ENCODE assay signal across 1 cellular context in the genomic region with DNA sequence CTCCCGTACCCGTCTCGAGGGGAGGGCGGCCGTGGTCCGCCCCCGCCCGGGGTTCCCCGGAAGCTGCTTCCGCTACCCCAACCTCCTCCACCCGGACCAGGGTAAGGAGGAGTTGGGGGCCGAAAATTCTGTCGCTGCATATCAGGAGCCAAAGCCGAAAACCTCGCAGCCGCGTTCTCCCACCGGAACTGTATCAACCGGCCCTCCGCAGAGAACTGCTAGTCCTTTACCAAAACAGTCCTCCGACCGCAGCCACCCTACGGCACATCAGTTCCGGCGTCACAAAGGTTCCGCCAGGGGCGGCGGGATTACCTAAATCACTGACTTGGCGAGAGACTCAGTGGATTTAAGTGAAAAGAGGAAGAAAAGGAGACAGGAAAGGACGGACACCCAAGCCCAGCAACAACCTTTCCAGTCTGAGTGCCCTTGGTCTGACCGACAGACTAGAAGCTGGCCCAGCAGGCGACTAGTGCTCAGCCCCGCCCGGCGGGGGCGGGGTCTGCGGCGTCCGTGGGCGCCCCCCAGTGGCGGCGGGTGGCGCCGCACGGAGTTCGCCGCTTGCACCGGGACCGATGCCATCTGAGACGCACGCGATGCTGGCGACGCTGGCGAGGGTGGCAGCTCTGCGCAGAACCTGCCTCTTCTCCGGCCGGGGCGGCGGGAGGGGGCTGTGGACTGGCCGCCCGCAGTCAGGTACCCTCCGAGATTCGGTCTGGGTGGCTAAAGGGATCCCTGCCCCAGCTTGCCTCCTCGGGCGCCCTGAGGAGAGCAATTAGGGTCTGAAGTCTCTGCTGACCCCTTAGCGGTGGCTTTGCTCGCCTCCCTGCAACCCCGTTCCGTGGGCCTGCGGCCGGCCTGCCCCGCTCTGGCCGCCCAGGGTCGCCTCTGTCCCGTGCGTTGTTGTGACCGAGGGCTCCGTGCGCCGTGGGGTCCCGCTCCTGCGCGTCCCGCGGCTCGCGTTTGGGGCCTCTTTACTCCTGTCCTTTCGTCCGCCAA.
TF ChIP-seq lines count a peak whose summit lies in the region.

A gene (minus strand): TSS at position 195 of the 996 bp plus-strand sequence. CDS start 55 bp downstream, at position 140.
A gene (plus strand): TSS at position 578 of the 996 bp plus-strand sequence.

TF ChIP-seq in K562, 482 proteins besides CTCF, POLR2A, EP300 and RAD21 (continued from another document and continues in another):
- TF ChIP-seq, protein P1, sequence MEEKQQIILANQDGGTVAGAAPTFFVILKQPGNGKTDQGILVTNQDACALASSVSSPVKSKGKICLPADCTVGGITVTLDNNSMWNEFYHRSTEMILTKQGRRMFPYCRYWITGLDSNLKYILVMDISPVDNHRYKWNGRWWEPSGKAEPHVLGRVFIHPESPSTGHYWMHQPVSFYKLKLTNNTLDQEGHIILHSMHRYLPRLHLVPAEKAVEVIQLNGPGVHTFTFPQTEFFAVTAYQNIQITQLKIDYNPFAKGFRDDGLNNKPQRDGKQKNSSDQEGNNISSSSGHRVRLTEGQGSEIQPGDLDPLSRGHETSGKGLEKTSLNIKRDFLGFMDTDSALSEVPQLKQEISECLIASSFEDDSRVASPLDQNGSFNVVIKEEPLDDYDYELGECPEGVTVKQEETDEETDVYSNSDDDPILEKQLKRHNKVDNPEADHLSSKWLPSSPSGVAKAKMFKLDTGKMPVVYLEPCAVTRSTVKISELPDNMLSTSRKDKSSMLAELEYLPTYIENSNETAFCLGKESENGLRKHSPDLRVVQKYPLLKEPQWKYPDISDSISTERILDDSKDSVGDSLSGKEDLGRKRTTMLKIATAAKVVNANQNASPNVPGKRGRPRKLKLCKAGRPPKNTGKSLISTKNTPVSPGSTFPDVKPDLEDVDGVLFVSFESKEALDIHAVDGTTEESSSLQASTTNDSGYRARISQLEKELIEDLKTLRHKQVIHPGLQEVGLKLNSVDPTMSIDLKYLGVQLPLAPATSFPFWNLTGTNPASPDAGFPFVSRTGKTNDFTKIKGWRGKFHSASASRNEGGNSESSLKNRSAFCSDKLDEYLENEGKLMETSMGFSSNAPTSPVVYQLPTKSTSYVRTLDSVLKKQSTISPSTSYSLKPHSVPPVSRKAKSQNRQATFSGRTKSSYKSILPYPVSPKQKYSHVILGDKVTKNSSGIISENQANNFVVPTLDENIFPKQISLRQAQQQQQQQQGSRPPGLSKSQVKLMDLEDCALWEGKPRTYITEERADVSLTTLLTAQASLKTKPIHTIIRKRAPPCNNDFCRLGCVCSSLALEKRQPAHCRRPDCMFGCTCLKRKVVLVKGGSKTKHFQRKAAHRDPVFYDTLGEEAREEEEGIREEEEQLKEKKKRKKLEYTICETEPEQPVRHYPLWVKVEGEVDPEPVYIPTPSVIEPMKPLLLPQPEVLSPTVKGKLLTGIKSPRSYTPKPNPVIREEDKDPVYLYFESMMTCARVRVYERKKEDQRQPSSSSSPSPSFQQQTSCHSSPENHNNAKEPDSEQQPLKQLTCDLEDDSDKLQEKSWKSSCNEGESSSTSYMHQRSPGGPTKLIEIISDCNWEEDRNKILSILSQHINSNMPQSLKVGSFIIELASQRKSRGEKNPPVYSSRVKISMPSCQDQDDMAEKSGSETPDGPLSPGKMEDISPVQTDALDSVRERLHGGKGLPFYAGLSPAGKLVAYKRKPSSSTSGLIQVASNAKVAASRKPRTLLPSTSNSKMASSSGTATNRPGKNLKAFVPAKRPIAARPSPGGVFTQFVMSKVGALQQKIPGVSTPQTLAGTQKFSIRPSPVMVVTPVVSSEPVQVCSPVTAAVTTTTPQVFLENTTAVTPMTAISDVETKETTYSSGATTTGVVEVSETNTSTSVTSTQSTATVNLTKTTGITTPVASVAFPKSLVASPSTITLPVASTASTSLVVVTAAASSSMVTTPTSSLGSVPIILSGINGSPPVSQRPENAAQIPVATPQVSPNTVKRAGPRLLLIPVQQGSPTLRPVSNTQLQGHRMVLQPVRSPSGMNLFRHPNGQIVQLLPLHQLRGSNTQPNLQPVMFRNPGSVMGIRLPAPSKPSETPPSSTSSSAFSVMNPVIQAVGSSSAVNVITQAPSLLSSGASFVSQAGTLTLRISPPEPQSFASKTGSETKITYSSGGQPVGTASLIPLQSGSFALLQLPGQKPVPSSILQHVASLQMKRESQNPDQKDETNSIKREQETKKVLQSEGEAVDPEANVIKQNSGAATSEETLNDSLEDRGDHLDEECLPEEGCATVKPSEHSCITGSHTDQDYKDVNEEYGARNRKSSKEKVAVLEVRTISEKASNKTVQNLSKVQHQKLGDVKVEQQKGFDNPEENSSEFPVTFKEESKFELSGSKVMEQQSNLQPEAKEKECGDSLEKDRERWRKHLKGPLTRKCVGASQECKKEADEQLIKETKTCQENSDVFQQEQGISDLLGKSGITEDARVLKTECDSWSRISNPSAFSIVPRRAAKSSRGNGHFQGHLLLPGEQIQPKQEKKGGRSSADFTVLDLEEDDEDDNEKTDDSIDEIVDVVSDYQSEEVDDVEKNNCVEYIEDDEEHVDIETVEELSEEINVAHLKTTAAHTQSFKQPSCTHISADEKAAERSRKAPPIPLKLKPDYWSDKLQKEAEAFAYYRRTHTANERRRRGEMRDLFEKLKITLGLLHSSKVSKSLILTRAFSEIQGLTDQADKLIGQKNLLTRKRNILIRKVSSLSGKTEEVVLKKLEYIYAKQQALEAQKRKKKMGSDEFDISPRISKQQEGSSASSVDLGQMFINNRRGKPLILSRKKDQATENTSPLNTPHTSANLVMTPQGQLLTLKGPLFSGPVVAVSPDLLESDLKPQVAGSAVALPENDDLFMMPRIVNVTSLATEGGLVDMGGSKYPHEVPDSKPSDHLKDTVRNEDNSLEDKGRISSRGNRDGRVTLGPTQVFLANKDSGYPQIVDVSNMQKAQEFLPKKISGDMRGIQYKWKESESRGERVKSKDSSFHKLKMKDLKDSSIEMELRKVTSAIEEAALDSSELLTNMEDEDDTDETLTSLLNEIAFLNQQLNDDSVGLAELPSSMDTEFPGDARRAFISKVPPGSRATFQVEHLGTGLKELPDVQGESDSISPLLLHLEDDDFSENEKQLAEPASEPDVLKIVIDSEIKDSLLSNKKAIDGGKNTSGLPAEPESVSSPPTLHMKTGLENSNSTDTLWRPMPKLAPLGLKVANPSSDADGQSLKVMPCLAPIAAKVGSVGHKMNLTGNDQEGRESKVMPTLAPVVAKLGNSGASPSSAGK (IDR thresholded peaks at IDR 0.05) = peak; percentile 98
- TF ChIP-seq ZNF224 (CRISPR knock-in tag; IDR thresholded peaks at IDR 0.05) (no peak), NFE2 (IDR thresholded peaks at IDR 0.05; ENCODE audit: low read depth) (no peak), TRIM24 (IDR thresholded peaks at IDR 0.05) (peak in 1 of 2 experiments; percentile 99; a peak in 2 of 4 replicates), ZSCAN32 (CRISPR knock-in tag; IDR thresholded peaks at IDR 0.05) (no peak), FOS (IDR thresholded peaks at IDR 0.05; ENCODE audit: extremely low read depth, insufficient read length) (no peak), NR2C1 (IDR thresholded peaks at IDR 0.05) (peak; percentile 84), NR2C1 (tag; IDR thresholded peaks at IDR 0.05) (peak; percentile 89), DPF2 (IDR thresholded peaks at IDR 0.05) (peak; percentile 68), PHF20 (IDR thresholded peaks at IDR 0.05; ENCODE audit: partially characterized antibody) (peak; percentile 89), NFRKB (IDR thresholded peaks at IDR 0.05; ENCODE audit: low read depth) (peak; percentile 60; the same call in 1 of the 2 replicates), ZNF431 (CRISPR knock-in tag; IDR thresholded peaks at IDR 0.05) (peak; percentile 70; the same call in 1 of the 2 replicates), CBFA2T3 (IDR thresholded peaks at IDR 0.05) (no peak), SMARCE1 (IDR thresholded peaks at IDR 0.05) (no peak), GTF2F1 (IDR thresholded peaks at IDR 0.05; ENCODE audit: low read depth, low read length) (peak; percentile 31; the same call in 1 of the 2 replicates), ZZZ3 (IDR thresholded peaks at IDR 0.05) (no peak), EP400 (IDR thresholded peaks at IDR 0.05) (peak; percentile 88), TAF7 (tag; IDR thresholded peaks at IDR 0.05) (peak; percentile 92), FOXA3 (CRISPR knock-in tag; conservative IDR thresholded peaks at IDR 0.05 in 1 of 2, IDR thresholded peaks at IDR 0.05 in 1 of 2) (peak in 1 of 2 experiments; percentile 4; a peak in 1 of 4 replicates)
- TF ChIP-seq, protein P2, sequence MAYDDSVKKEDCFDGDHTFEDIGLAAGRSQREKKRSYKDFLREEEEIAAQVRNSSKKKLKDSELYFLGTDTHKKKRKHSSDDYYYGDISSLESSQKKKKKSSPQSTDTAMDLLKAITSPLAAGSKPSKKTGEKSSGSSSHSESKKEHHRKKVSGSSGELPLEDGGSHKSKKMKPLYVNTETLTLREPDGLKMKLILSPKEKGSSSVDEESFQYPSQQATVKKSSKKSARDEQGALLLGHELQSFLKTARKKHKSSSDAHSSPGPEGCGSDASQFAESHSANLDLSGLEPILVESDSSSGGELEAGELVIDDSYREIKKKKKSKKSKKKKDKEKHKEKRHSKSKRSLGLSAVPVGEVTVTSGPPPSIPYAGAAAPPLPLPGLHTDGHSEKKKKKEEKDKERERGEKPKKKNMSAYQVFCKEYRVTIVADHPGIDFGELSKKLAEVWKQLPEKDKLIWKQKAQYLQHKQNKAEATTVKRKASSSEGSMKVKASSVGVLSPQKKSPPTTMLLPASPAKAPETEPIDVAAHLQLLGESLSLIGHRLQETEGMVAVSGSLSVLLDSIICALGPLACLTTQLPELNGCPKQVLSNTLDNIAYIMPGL (CRISPR knock-in tag; IDR thresholded peaks at IDR 0.05) = peak; percentile 67
- TF ChIP-seq, protein P3, sequence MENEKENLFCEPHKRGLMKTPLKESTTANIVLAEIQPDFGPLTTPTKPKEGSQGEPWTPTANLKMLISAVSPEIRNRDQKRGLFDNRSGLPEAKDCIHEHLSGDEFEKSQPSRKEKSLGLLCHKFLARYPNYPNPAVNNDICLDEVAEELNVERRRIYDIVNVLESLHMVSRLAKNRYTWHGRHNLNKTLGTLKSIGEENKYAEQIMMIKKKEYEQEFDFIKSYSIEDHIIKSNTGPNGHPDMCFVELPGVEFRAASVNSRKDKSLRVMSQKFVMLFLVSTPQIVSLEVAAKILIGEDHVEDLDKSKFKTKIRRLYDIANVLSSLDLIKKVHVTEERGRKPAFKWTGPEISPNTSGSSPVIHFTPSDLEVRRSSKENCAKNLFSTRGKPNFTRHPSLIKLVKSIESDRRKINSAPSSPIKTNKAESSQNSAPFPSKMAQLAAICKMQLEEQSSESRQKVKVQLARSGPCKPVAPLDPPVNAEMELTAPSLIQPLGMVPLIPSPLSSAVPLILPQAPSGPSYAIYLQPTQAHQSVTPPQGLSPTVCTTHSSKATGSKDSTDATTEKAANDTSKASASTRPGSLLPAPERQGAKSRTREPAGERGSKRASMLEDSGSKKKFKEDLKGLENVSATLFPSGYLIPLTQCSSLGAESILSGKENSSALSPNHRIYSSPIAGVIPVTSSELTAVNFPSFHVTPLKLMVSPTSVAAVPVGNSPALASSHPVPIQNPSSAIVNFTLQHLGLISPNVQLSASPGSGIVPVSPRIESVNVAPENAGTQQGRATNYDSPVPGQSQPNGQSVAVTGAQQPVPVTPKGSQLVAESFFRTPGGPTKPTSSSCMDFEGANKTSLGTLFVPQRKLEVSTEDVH (IDR thresholded peaks at IDR 0.05; ENCODE audit: low read depth, partially characterized antibody) = peak; percentile 80
- TF ChIP-seq, protein P4, sequence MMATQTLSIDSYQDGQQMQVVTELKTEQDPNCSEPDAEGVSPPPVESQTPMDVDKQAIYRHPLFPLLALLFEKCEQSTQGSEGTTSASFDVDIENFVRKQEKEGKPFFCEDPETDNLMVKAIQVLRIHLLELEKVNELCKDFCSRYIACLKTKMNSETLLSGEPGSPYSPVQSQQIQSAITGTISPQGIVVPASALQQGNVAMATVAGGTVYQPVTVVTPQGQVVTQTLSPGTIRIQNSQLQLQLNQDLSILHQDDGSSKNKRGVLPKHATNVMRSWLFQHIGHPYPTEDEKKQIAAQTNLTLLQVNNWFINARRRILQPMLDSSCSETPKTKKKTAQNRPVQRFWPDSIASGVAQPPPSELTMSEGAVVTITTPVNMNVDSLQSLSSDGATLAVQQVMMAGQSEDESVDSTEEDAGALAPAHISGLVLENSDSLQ (IDR thresholded peaks at IDR 0.05) = peak; percentile 32; the same call in 1 of the 2 replicates
- TF ChIP-seq, protein P5, sequence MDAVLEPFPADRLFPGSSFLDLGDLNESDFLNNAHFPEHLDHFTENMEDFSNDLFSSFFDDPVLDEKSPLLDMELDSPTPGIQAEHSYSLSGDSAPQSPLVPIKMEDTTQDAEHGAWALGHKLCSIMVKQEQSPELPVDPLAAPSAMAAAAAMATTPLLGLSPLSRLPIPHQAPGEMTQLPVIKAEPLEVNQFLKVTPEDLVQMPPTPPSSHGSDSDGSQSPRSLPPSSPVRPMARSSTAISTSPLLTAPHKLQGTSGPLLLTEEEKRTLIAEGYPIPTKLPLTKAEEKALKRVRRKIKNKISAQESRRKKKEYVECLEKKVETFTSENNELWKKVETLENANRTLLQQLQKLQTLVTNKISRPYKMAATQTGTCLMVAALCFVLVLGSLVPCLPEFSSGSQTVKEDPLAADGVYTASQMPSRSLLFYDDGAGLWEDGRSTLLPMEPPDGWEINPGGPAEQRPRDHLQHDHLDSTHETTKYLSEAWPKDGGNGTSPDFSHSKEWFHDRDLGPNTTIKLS (IDR thresholded peaks at IDR 0.05; ENCODE audit: borderline replicate concordance, low read depth) = peak; percentile 65; the same call in 1 of the 2 replicates
- TF ChIP-seq, protein P6, sequence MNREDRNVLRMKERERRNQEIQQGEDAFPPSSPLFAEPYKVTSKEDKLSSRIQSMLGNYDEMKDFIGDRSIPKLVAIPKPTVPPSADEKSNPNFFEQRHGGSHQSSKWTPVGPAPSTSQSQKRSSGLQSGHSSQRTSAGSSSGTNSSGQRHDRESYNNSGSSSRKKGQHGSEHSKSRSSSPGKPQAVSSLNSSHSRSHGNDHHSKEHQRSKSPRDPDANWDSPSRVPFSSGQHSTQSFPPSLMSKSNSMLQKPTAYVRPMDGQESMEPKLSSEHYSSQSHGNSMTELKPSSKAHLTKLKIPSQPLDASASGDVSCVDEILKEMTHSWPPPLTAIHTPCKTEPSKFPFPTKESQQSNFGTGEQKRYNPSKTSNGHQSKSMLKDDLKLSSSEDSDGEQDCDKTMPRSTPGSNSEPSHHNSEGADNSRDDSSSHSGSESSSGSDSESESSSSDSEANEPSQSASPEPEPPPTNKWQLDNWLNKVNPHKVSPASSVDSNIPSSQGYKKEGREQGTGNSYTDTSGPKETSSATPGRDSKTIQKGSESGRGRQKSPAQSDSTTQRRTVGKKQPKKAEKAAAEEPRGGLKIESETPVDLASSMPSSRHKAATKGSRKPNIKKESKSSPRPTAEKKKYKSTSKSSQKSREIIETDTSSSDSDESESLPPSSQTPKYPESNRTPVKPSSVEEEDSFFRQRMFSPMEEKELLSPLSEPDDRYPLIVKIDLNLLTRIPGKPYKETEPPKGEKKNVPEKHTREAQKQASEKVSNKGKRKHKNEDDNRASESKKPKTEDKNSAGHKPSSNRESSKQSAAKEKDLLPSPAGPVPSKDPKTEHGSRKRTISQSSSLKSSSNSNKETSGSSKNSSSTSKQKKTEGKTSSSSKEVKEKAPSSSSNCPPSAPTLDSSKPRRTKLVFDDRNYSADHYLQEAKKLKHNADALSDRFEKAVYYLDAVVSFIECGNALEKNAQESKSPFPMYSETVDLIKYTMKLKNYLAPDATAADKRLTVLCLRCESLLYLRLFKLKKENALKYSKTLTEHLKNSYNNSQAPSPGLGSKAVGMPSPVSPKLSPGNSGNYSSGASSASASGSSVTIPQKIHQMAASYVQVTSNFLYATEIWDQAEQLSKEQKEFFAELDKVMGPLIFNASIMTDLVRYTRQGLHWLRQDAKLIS (CRISPR knock-in tag; IDR thresholded peaks at IDR 0.05) = peak; percentile 85; the same call in 1 of the 2 replicates
- TF ChIP-seq, protein P7, sequence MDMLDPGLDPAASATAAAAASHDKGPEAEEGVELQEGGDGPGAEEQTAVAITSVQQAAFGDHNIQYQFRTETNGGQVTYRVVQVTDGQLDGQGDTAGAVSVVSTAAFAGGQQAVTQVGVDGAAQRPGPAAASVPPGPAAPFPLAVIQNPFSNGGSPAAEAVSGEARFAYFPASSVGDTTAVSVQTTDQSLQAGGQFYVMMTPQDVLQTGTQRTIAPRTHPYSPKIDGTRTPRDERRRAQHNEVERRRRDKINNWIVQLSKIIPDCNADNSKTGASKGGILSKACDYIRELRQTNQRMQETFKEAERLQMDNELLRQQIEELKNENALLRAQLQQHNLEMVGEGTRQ (CRISPR knock-in tag; IDR thresholded peaks at IDR 0.05) = no peak
